Comparison of ENCODE assay signal across 17 cellular contexts in genomic region chr13:51698352-51698751, GRCh38.
DNase-seq lines count a peak whose midpoint lies in the region; ATAC-seq, FAIRE-seq and TF ChIP-seq lines count a peak whose summit lies in the region.
"Had no signal": no experiment of that assay in that cellular context is flagged by ENCODE, and none has a peak within 500 bp of the region (broad histone marks: within the 10 kb centered on the region; RNA-seq: fewer than 3 reads in every experiment).

No MANE protein-coding gene starts in this region.

- no peaks in the 10 kb centered on the region for H3K4me1 ChIP-seq in Karpas-422 (ENCODE audit: low read length)
- H3K4me1 ChIP-seq in left lung: no peaks in the 10 kb centered on the region
- H3K4me1 ChIP-seq: BLaER1, Caco-2 had no signal

- FAIRE-seq in A204.1 (lab: Jason Lieb, UNC) (peak; percentile 68), HTR-8/SVneo (lab: Jason Lieb, UNC) (no peak)
- FAIRE-seq: GM12892, GM19239 had no signal

- H3K27ac ChIP-seq in Karpas-422 (ENCODE audit: low read length): no peak overlapping the region
- H3K27ac ChIP-seq in left lung: no peak overlapping the region
- H3K27ac ChIP-seq: BLaER1, C4-2B, GM23248 had no signal

- ATAC-seq in left lung: peak; percentile 31
- ATAC-seq: CD8-positive, alpha-beta T cell had no signal

- H3K9me3 ChIP-seq in Karpas-422 (ENCODE audit: low read length) (no peaks in the 10 kb centered on the region), left lung (no peaks in the 10 kb centered on the region)
- H3K9me3 ChIP-seq: BLaER1, Caco-2 had no signal

- no peaks in the 10 kb centered on the region for H3K79me2 ChIP-seq in Karpas-422 (ENCODE audit: low read length)

- H3K36me3 ChIP-seq in Karpas-422 (ENCODE audit: insufficient read depth, low read length): no peaks in the 10 kb centered on the region
- no peaks in the 10 kb centered on the region for H3K36me3 ChIP-seq in left lung
- H3K36me3 ChIP-seq: BLaER1 had no signal

- no peak overlapping the region for H3K4me2 ChIP-seq in Karpas-422 (ENCODE audit: low read depth, low read length, poor library complexity, severe bottlenecking)
- H3K4me2 ChIP-seq: BLaER1 had no signal

- TF ChIP-seq CTCF in left lung (IDR thresholded peaks at IDR 0.05): no peak

- H2AFZ ChIP-seq in Karpas-422 (ENCODE audit: low read length): no peak overlapping the region
- H2AFZ ChIP-seq: GM23248 had no signal

- H3K4me3 ChIP-seq in Karpas-422 (ENCODE audit: low read length) (no peak overlapping the region), left lung (no peak overlapping the region)
- H3K4me3 ChIP-seq: BLaER1, GM23248 had no signal

- DNase-seq in Karpas-422 (peak; percentile 9), left lung (no peak), HTR-8/SVneo (ENCODE audit: insufficient read length, low spot score) (no peak), NCI-H446 treated with DMSO at 0.1 percent for 48 hours (lab: John Stamatoyannopoulos, UW) (no peak), islet precursor cell (no peak)
- DNase-seq: Caco-2; CD4-positive, CD25-positive, alpha-beta regulatory T cell; CD8-positive, alpha-beta T cell; DMS153; DND-41; GM23248; H7 had no signal

- H3K9ac ChIP-seq in Karpas-422 (ENCODE audit: low read length): no peak overlapping the region
- H3K9ac ChIP-seq: BLaER1, GM23248 had no signal

- no peaks in the 10 kb centered on the region; the same call in 1 of the 2 replicates for H4K20me1 ChIP-seq in Karpas-422 (ENCODE audit: insufficient read depth, low read depth, low read length)
- H4K20me1 ChIP-seq: BLaER1 had no signal

- H3K9me2 ChIP-seq in Karpas-422 (replicated peaks; ENCODE audit: insufficient read depth, low read length): no peaks in the 10 kb centered on the region

- H3K27me3 ChIP-seq in Karpas-422 (ENCODE audit: low read length): no peaks in the 10 kb centered on the region
- H3K27me3 ChIP-seq in left lung: no peaks in the 10 kb centered on the region
- H3K27me3 ChIP-seq: BLaER1 had no signal

- intact Hi-C loops in left lung (cut with DNase I): no loop called here
